In genomic region chr19:30088567-30088966, GRCh38 we compare ENCODE assay signal across 33 cellular contexts.
"Had no signal": no experiment of that assay in that cellular context is flagged by ENCODE, and none has a peak within 500 bp of the region (broad histone marks: within the 10 kb centered on the region; RNA-seq: fewer than 3 reads in every experiment).

No MANE protein-coding gene starts in this region.

- H3K36me3 Mint-ChIP-seq: activated naive CD4-positive, alpha-beta T cell treated with anti-CD3 and anti-CD28 coated beads, Interleukin-2, amount 10 ng/mL, durations not matched to agents 7 days and 5 days; activated naive CD8-positive, alpha-beta T cell had no signal

- H3K27me3 Mint-ChIP-seq: activated CD4-positive, alpha-beta T cell treated with anti-CD3 and anti-CD28 coated beads, Interleukin-2, amount 10 ng/mL, durations not matched to agents 24 days and 14 days; activated naive CD4-positive, alpha-beta T cell treated with anti-CD3 and anti-CD28 coated beads, Interleukin-2, amount 10 ng/mL, durations not matched to agents 7 days and 5 days; activated naive CD8-positive, alpha-beta T cell; activated naive CD8-positive, alpha-beta T cell treated with anti-CD3 and anti-CD28 coated beads, Interleukin-2, amount 50 U/mL, for 24 hours; activated T-cell treated with anti-CD3 and anti-CD28 coated beads, Interleukin-2, amount 50 U/mL, for 24 hours had no signal

- H3K9me3 Mint-ChIP-seq: activated CD4-positive, alpha-beta T cell treated with anti-CD3 and anti-CD28 coated beads, Interleukin-2, amount 10 ng/mL, durations not matched to agents 24 days and 14 days; activated naive CD4-positive, alpha-beta T cell treated with anti-CD3 and anti-CD28 coated beads, Interleukin-2, amount 10 ng/mL, durations not matched to agents 7 days and 5 days; activated naive CD8-positive, alpha-beta T cell treated with anti-CD3 and anti-CD28 coated beads, Interleukin-2, amount 50 U/mL, for 24 hours; activated T-cell treated with anti-CD3 and anti-CD28 coated beads, Interleukin-2, amount 50 U/mL, for 24 hours; activated T-helper 2 cell treated with anti-CD3 and anti-CD28 coated beads, Interferon-gamma antibody, Interleukin-2, Interleukin-4, amounts not matched to agents 10 μg/mL and 5 μg/mL and 100 μg/mL, durations not matched to agents 14 hours and 24 hours and 36 hours; central memory CD8-positive, alpha-beta T cell had no signal

- H3K4me1 Mint-ChIP-seq: activated naive CD4-positive, alpha-beta T cell treated with anti-CD3 and anti-CD28 coated beads, Interleukin-2, amount 10 ng/mL, durations not matched to agents 7 days and 5 days; activated naive CD8-positive, alpha-beta T cell treated with anti-CD3 and anti-CD28 coated beads, Interleukin-2, amount 50 U/mL, for 24 hours; central memory CD8-positive, alpha-beta T cell had no signal

- H3K27ac Mint-ChIP-seq: activated CD4-positive, alpha-beta T cell treated with anti-CD3 and anti-CD28 coated beads, Interleukin-2, amount 10 ng/mL, durations not matched to agents 24 days and 14 days; activated CD8-positive, alpha-beta T cell treated with anti-CD3 and anti-CD28 coated beads, Interleukin-2, amount 10 ng/mL, durations not matched to agents 7 days and 5 days; activated naive CD4-positive, alpha-beta T cell treated with anti-CD3 and anti-CD28 coated beads, Interleukin-2, amount 10 ng/mL, durations not matched to agents 7 days and 5 days; activated naive CD8-positive, alpha-beta T cell; activated naive CD8-positive, alpha-beta T cell treated with anti-CD3 and anti-CD28 coated beads, Interleukin-2, amount 50 U/mL, for 24 hours; activated T-cell treated with anti-CD3 and anti-CD28 coated beads, Interleukin-2, amount 50 U/mL, for 24 hours; activated T-helper 2 cell treated with anti-CD3 and anti-CD28 coated beads, Interferon-gamma antibody, Interleukin-2, Interleukin-4, amounts not matched to agents 10 μg/mL and 5 μg/mL and 100 μg/mL, durations not matched to agents 14 hours and 24 hours and 36 hours had no signal

- ATAC-seq: activated CD8-positive, alpha-beta T cell treated with anti-CD3 and anti-CD28 coated beads, Interleukin-2, amount 10 ng/mL, durations not matched to agents 7 days and 5 days; activated naive CD8-positive, alpha-beta T cell treated with anti-CD3 and anti-CD28 coated beads, Interleukin-2, amount 50 U/mL, for 24 hours; Panc1; Right ventricle myocardium inferior had no signal

- H3K4me3 Mint-ChIP-seq: activated CD4-positive, alpha-beta T cell treated with anti-CD3 and anti-CD28 coated beads, Interleukin-2, amount 10 ng/mL, durations not matched to agents 24 days and 14 days; activated CD8-positive, alpha-beta T cell treated with anti-CD3 and anti-CD28 coated beads, Interleukin-2, amount 10 ng/mL, durations not matched to agents 7 days and 5 days; activated naive CD4-positive, alpha-beta T cell treated with anti-CD3 and anti-CD28 coated beads, Interleukin-2, amount 10 ng/mL, durations not matched to agents 7 days and 5 days; activated naive CD8-positive, alpha-beta T cell; activated naive CD8-positive, alpha-beta T cell treated with anti-CD3 and anti-CD28 coated beads, Interleukin-2, amount 50 U/mL, for 24 hours; activated T-cell treated with anti-CD3 and anti-CD28 coated beads, Interleukin-2, amount 50 U/mL, for 24 hours; central memory CD8-positive, alpha-beta T cell had no signal

- H3K27ac ChIP-seq: brain microvascular endothelial cell, cardiac muscle cell had no signal

- H3K27me3 ChIP-seq: brain microvascular endothelial cell, cardiac muscle cell, MG63 had no signal

- H3K4me3 ChIP-seq: cardiac muscle cell, MG63 had no signal

- H3K9me3 ChIP-seq: MG63 had no signal

- DNase-seq: activated CD4-positive, alpha-beta T cell treated with anti-CD3 and anti-CD28 coated beads, Interleukin-2, amount 10 ng/mL, durations not matched to agents 24 days and 14 days; activated CD4-positive, alpha-beta T cell treated with anti-CD3 and anti-CD28 coated beads, Interleukin-2, amount 50 U/mL, for 4 hours; activated CD8-positive, alpha-beta T cell treated with anti-CD3 and anti-CD28 coated beads, Interleukin-2, amount 10 ng/mL, durations not matched to agents 7 days and 5 days; activated naive CD4-positive, alpha-beta T cell treated with anti-CD3 and anti-CD28 coated beads, Interleukin-2, amount 10 ng/mL, durations not matched to agents 7 days and 5 days; activated naive CD8-positive, alpha-beta T cell treated with anti-CD3 and anti-CD28 coated beads, Interleukin-2, amount 50 U/mL, for 24 hours; activated T-cell treated with anti-CD3 and anti-CD28 coated beads, Interleukin-2, amount 50 U/mL, for 24 hours; brain microvascular endothelial cell; Kasumi-1; KG1; MG63; NCI-H1048; NCI-H1105 treated with DMSO at 0.1 percent for 48 hours; NCI-H1436; NCI-H1694; NCI-H1930; NCI-H2081 treated with DMSO at 0.1 percent for 48 hours; NCI-H226; NCI-H446 treated with DMSO at 0.1 percent for 48 hours; NCI-H524; NCI-H69; NCI-H82; RPMI8226; SIG-M5; SW 1271; T-helper 1 cell; T-helper 2 cell; T-helper 9 cell had no signal

- H3K36me3 ChIP-seq: brain microvascular endothelial cell, cardiac muscle cell, MG63 had no signal
